In the genomic region with DNA sequence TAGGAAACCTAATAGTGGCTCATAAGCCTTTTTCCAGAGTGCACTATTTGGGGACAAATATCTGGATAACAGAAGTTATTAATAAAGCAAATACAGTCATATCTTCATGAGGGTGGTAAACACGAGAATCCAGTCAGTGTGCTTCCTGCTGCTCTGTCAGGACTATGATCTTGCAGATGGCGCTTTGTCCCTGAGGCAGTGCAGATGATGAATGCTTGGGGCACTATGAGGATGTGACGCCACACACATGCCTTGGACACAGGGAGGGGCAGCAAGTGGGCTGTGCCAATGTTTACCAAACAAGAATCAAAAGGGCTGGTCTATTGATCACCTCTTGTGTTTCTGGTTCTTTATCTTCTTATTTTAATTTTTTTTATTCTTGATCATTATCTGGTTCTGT, we compare ENCODE assay signal across 27 cellular contexts.
"Had no signal": no experiment of that assay in that cellular context is flagged by ENCODE, and none has a peak within 500 bp of the region (broad histone marks: within the 10 kb centered on the region; RNA-seq: fewer than 3 reads in every experiment).

No MANE protein-coding gene starts in this region.

- H3K27ac ChIP-seq: left lung, lower lobe of right lung, neural progenitor cell, pancreas, prostate gland, sigmoid colon, spleen, suprapubic skin, thoracic aorta, tibial artery, uterus had no signal

- H3K4me3 ChIP-seq: left lung, lower lobe of right lung, neural progenitor cell, pancreas, prostate gland, sigmoid colon, spleen, suprapubic skin, thoracic aorta, tibial artery, uterus had no signal

- H3K36me3 ChIP-seq: left lung, lower lobe of right lung, neural progenitor cell, pancreas, prostate gland, sigmoid colon, spleen, suprapubic skin, thoracic aorta, tibial artery, uterus had no signal

- H3K9ac ChIP-seq: neural progenitor cell had no signal

- H3K4me1 ChIP-seq: left lung, lower lobe of right lung, pancreas, prostate gland, sigmoid colon, spleen, suprapubic skin, tibial artery, uterus had no signal

- H3K9me3 ChIP-seq: left lung, lower lobe of right lung, pancreas, prostate gland, sigmoid colon, spleen, suprapubic skin, thoracic aorta, tibial artery, uterus had no signal

- H3K27me3 ChIP-seq: neural progenitor cell, pancreas, suprapubic skin, tibial artery, uterus had no signal

- H3K4me2 ChIP-seq: neural progenitor cell had no signal

- DNase-seq: hypothalamus; immature natural killer cell; kidney; left colon; left lung; lower lobe of right lung; mammary epithelial cell; mesenchymal stem cell; naive B cell; natural killer cell; nephron progenitor cell; pancreas; posterior cingulate gyrus; retina; right cardiac atrium; sigmoid colon; small intestine; spleen; stimulated activated CD4-positive, alpha-beta T cell treated with anti-CD3 and anti-CD28 coated beads, Interleukin-4, amount 100 ng/mL, for 24 hours; stimulated activated naive CD4-positive, alpha-beta T cell; tibial artery; uterus had no signal

- ATAC-seq: left colon; left lung; lower lobe of right lung; natural killer cell; pancreas; right cardiac atrium; stimulated activated effector memory CD8-positive, alpha-beta T cell treated with anti-CD3 and anti-CD28 coated beads, Interleukin-12 subunit alpha, Interleukin-12 subunit beta, amount 100 ng/mL, for 72 hours had no signal

- H2AFZ ChIP-seq: neural progenitor cell had no signal
